2 cellular contexts compared by ENCODE assay signal in genomic region chr4:70936200-70936787, GRCh38.
TF ChIP-seq lines count a peak whose summit lies in the region.

No MANE protein-coding gene starts in this region.

TF ChIP-seq in GM12878, 131 proteins besides CTCF, POLR2A, EP300 and RAD21:
- TF ChIP-seq RUNX3 (IDR thresholded peaks at IDR 0.05; ENCODE audit: low read length), result peak; percentile 59
- TF ChIP-seq TCF7 (IDR thresholded peaks at IDR 0.05; ENCODE audit: borderline replicate concordance), result peak; percentile 75
- no peak for TF ChIP-seq ATF7 (IDR thresholded peaks at IDR 0.05; ENCODE audit: low read depth)

TF ChIP-seq in SK-N-SH, 30 proteins besides CTCF, POLR2A, EP300 and RAD21:
- TF ChIP-seq FOXJ3 (CRISPR knock-in tag; IDR thresholded peaks at IDR 0.05), result no peak
TF ChIP-seq in SK-N-SH: peak in this region for 0.
